ENCODE assay signal across 8 cellular contexts in the genomic region with DNA sequence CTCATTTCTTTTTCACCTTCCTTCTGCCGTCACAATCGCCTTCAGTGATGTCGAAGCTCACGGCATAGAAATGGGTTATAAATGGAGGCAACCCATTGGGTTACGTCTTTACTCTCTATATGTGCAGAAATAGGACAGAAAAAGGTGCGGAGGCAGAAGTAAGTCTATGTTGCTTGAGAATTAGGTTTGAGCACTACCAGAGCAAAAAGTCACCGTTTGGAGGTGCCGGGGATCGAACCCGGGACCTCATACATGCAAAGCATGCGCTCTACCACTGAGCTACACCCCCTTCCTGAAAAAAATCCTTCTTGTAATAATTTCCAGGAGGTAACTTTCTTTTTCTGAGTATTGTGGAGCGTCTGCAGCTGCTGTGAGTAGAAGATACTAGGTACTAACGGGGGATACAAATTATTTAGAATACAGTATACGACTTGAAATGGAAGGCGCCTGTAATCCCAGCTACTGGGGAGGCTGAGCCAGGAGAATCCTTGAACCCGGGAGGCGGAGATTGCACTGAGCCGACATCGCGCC.
DNase-seq lines count a peak whose midpoint lies in the region; ATAC-seq and TF ChIP-seq lines count a peak whose summit lies in the region.

No MANE protein-coding gene starts in this region.

- H3K27me3 ChIP-seq in right atrium auricular region: peaks cover 2 to 34% of the 10 kb centered on the region in 2 donors

- TF ChIP-seq CTCF in right atrium auricular region (IDR thresholded peaks at IDR 0.05): no peak
- TF ChIP-seq CTCF in astrocyte of the cerebellum (IDR thresholded peaks at IDR 0.05; ENCODE audit: low read depth, low read length, missing control alignments): no peak
- no peak for TF ChIP-seq CTCF in mucosa of descending colon (IDR thresholded peaks at IDR 0.05)

- peaks cover 0 to 9% of the 10 kb centered on the region in 2 donors for H3K9me3 ChIP-seq in right atrium auricular region
- no peaks in the 10 kb centered on the region for H3K9me3 ChIP-seq in mucosa of descending colon

- H3K4me3 ChIP-seq in right atrium auricular region (peak overlapping the region in 1 of 2 donors; percentile 9), astrocyte of the cerebellum (ENCODE audit: low read depth, low read length) (peak overlapping the region; percentile 45), mucosa of descending colon (no peak overlapping the region)

- H3K27me3 Mint-ChIP-seq in stimulated activated memory B cell treated with anti-CD40 and anti-IgM and Interleukin-4, amounts not matched to agents 10 μg/mL and 1 μg/mL and 100 μg/mL, for 72 hours: peaks cover 96% of the 10 kb centered on the region

- ATAC-seq in Right ventricle myocardium inferior (no peak), mucosa of descending colon (peak; percentile 21), GM18858 (IDR thresholded peaks at IDR 0.05; ENCODE audit: unreplicated experiment) (no peak)
- ATAC-seq in stimulated activated memory B cell treated with anti-CD40 and anti-IgM and Interleukin-4, amounts not matched to agents 10 μg/mL and 1 μg/mL and 100 μg/mL, for 72 hours: no peak

- peaks cover 5% of the 10 kb centered on the region for H3K36me3 Mint-ChIP-seq in stimulated activated memory B cell treated with anti-CD40 and anti-IgM and Interleukin-4, amounts not matched to agents 10 μg/mL and 1 μg/mL and 100 μg/mL, for 72 hours

- no peak overlapping the region for H3K27ac Mint-ChIP-seq in stimulated activated memory B cell treated with anti-CD40 and anti-IgM and Interleukin-4, amounts not matched to agents 10 μg/mL and 1 μg/mL and 100 μg/mL, for 72 hours

- DNase-seq in right atrium auricular region (ENCODE audit: low spot score) (peak; percentile 11), Right ventricle myocardium inferior (ENCODE audit: missing footprints) (no peak), NCI-H82 treated with DMSO at 0.1 percent for 48 hours (lab: John Stamatoyannopoulos, UW; ENCODE audit: unreplicated experiment) (peak; percentile 44), astrocyte of the cerebellum (ENCODE audit: low read depth) (no peak), mucosa of descending colon (no peak), germinal center (ENCODE audit: low spot score) (no peak)

- intact Hi-C loops in Right ventricle myocardium inferior (cut with DNase I): no loop called here
- intact Hi-C loops in mucosa of descending colon (cut with DNase I, micrococcal nuclease): no loop called here

- H3K4me1 Mint-ChIP-seq in stimulated activated memory B cell treated with anti-CD40 and anti-IgM and Interleukin-4, amounts not matched to agents 10 μg/mL and 1 μg/mL and 100 μg/mL, for 72 hours: peaks cover 5% of the 10 kb centered on the region

- H3K4me1 ChIP-seq in right atrium auricular region (peaks cover 0 to 7% of the 10 kb centered on the region in 2 donors), mucosa of descending colon (ENCODE audit: low read depth) (no peaks in the 10 kb centered on the region)

- H3K36me3 ChIP-seq in right atrium auricular region (no peaks in the 10 kb centered on the region), mucosa of descending colon (ENCODE audit: low read depth) (no peaks in the 10 kb centered on the region)

- H3K4me3 Mint-ChIP-seq in stimulated activated memory B cell treated with anti-CD40 and anti-IgM and Interleukin-4, amounts not matched to agents 10 μg/mL and 1 μg/mL and 100 μg/mL, for 72 hours: no peak overlapping the region

- H3K27ac ChIP-seq in right atrium auricular region: no peak overlapping the region

- in situ Hi-C loops in astrocyte of the cerebellum (cut with HindIII; ENCODE audit: low sequenced_read_pairs): no loop called here

- H3K9me3 Mint-ChIP-seq in stimulated activated memory B cell treated with anti-CD40 and anti-IgM and Interleukin-4, amounts not matched to agents 10 μg/mL and 1 μg/mL and 100 μg/mL, for 72 hours: peaks cover 11% of the 10 kb centered on the region

Comparison
In these comparisons a context has a peak if more than half of its experiments do, and no peak if none do; other contexts are left out.
1. DNase-seq: peak in right atrium auricular region (single experiment) and NCI-H82 treated with DMSO at 0.1 percent for 48 hours (single experiment); none in Right ventricle myocardium inferior (single experiment), astrocyte of the cerebellum (single experiment), mucosa of descending colon (0 of 3) and germinal center (single experiment).